Comparison of ENCODE assay signal across 20 cellular contexts in genomic region chr2:185433824-185434223, GRCh38.
A peak's percentile ranks its signal among the peaks of the same experiment; 100 is the strongest.
DNase-seq lines count a peak whose midpoint lies in the region; ATAC-seq, FAIRE-seq and TF ChIP-seq lines count a peak whose summit lies in the region.
"Had no signal": no experiment of that assay in that cellular context is flagged by ENCODE, and none has a peak within 500 bp of the region (broad histone marks: within the 10 kb centered on the region; RNA-seq: fewer than 3 reads in every experiment).

No MANE protein-coding gene starts in this region.

- H3K9me3 ChIP-seq in RWPE2 (ENCODE audit: severe bottlenecking) (no peaks in the 10 kb centered on the region), breast epithelium (no peaks in the 10 kb centered on the region), small intestine (ENCODE audit: control insufficient read depth, low read depth) (no peaks in the 10 kb centered on the region)
- H3K9me3 ChIP-seq: MG63, pancreas, tibial nerve had no signal

- no peak overlapping the region for H3K4me3 ChIP-seq in RWPE2 (ENCODE audit: severe bottlenecking)
- H3K4me3 ChIP-seq in bronchial epithelial cell (ENCODE audit: low read depth, low read length) = no peak overlapping the region
- no peak overlapping the region for H3K4me3 ChIP-seq in breast epithelium
- H3K4me3 ChIP-seq in small intestine (ENCODE audit: low read depth in 1 of 2, low read length in 2 of 2) = no peak overlapping the region
- H3K4me3 ChIP-seq: hepatocyte, MG63, pancreas, tibial nerve had no signal

- intact Hi-C loops in breast epithelium (cut with DNase I; ENCODE audit: low total_unique reads) = no loop called here

- no peaks in the 10 kb centered on the region for H3K27me3 ChIP-seq in RWPE2 (ENCODE audit: insufficient read depth, poor library complexity, severe bottlenecking)
- no peaks in the 10 kb centered on the region for H3K27me3 ChIP-seq in bronchial epithelial cell (ENCODE audit: control insufficient read depth, insufficient read depth, low read length)
- no peaks in the 10 kb centered on the region for H3K27me3 ChIP-seq in breast epithelium
- H3K27me3 ChIP-seq in small intestine (ENCODE audit: control insufficient read depth in 2 of 2, insufficient read depth in 2 of 2, low read length in 2 of 2) = no peaks in the 10 kb centered on the region
- H3K27me3 ChIP-seq: hepatocyte, MG63, pancreas, tibial nerve had no signal

- DNase-seq in HPDE6-E6E7 (ENCODE audit: extremely low spot score) (peak; percentile 8), RWPE2 (ENCODE audit: low spot score) (no peak), bronchial epithelial cell (ENCODE audit: low read depth) (peak; percentile 85), non-pigmented ciliary epithelial cell (ENCODE audit: low read depth) (peak; percentile 19), breast epithelium (ENCODE audit: low spot score in 2 of 2) (no peak), OCI-M2 (lab: John Stamatoyannopoulos, UW; ENCODE audit: unreplicated experiment) (no peak), small intestine (no peak)
- DNase-seq: activated CD4-positive, alpha-beta T cell treated with anti-CD3 and anti-CD28 coated beads, Interleukin-2, amount 50 U/mL, for 4 hours; MG63; NCI-H1694 treated with DMSO at 0.1 percent for 48 hours; pancreas; stimulated activated CD4-positive, alpha-beta T cell treated with anti-CD3 and anti-CD28 coated beads, Interleukin-2, amount 100 ng/mL, for 24 hours; stimulated activated naive CD4-positive, alpha-beta T cell treated with Interleukin-2 at 50 U/mL for 16 hours had no signal

- ATAC-seq in RWPE2 (ENCODE audit: low read depth) = peak; percentile 96
- no peak for ATAC-seq in GM21515 (IDR thresholded peaks at IDR 0.05; ENCODE audit: unreplicated experiment)
- ATAC-seq: naive thymus-derived CD4-positive, alpha-beta T cell; pancreas; sciatic nerve had no signal

- TF ChIP-seq CTCF in RWPE2 (IDR thresholded peaks at IDR 0.05; ENCODE audit: poor library complexity, severe bottlenecking) = no peak
- no peak for TF ChIP-seq CTCF in bronchial epithelial cell (IDR thresholded peaks at IDR 0.05; ENCODE audit: insufficient read depth, low read length, severe bottlenecking)
- TF ChIP-seq CTCF in breast epithelium (IDR thresholded peaks at IDR 0.05) = no peak

- H3K36me3 ChIP-seq in RWPE2 (ENCODE audit: low read depth) = no peaks in the 10 kb centered on the region
- H3K36me3 ChIP-seq in bronchial epithelial cell (ENCODE audit: control insufficient read depth, insufficient read depth, low read length) = no peaks in the 10 kb centered on the region
- H3K36me3 ChIP-seq in breast epithelium = no peaks in the 10 kb centered on the region
- no peaks in the 10 kb centered on the region for H3K36me3 ChIP-seq in small intestine (ENCODE audit: control insufficient read depth in 2 of 2, insufficient read depth in 2 of 2, low read length in 2 of 2)
- H3K36me3 ChIP-seq: MG63, pancreas, tibial nerve had no signal

- FAIRE-seq in bronchial epithelial cell (lab: Jason Lieb, UNC) = no peak
- FAIRE-seq in small intestine (lab: Jason Lieb, UNC) = no peak
- FAIRE-seq: colon, GM18507, pancreas had no signal

- peak overlapping the region; percentile 45 for H3K27ac ChIP-seq in RWPE2 (ENCODE audit: poor library complexity, severe bottlenecking)
- H3K27ac ChIP-seq in breast epithelium = no peak overlapping the region
- no peak overlapping the region for H3K27ac ChIP-seq in small intestine (ENCODE audit: low read depth in 1 of 2, low read length in 1 of 2)
- H3K27ac ChIP-seq: hepatocyte, pancreas, tibial nerve had no signal

- peaks cover 12% of the 10 kb centered on the region for H3K4me1 ChIP-seq in RWPE2 (ENCODE audit: insufficient read depth, poor library complexity, severe bottlenecking)
- H3K4me1 ChIP-seq in breast epithelium = no peaks in the 10 kb centered on the region
- H3K4me1 ChIP-seq in small intestine (ENCODE audit: control insufficient read depth in 2 of 2, insufficient read depth in 1 of 2, low read depth in 1 of 2, low read length in 1 of 2) = no peaks in the 10 kb centered on the region
- H3K4me1 ChIP-seq: pancreas, tibial nerve had no signal

- TF ChIP-seq POLR2A in breast epithelium (IDR thresholded peaks at IDR 0.05) = no peak

Comparison
In these comparisons a context has a peak if more than half of its experiments do, and no peak if none do; other contexts are left out.
1. DNase-seq: peak in HPDE6-E6E7 (single experiment), bronchial epithelial cell (single experiment) and non-pigmented ciliary epithelial cell (single experiment); none in RWPE2 (single experiment), breast epithelium (0 of 2), OCI-M2 (single experiment) and small intestine (single experiment).